15 cellular contexts compared by ENCODE assay signal in the genomic region with DNA sequence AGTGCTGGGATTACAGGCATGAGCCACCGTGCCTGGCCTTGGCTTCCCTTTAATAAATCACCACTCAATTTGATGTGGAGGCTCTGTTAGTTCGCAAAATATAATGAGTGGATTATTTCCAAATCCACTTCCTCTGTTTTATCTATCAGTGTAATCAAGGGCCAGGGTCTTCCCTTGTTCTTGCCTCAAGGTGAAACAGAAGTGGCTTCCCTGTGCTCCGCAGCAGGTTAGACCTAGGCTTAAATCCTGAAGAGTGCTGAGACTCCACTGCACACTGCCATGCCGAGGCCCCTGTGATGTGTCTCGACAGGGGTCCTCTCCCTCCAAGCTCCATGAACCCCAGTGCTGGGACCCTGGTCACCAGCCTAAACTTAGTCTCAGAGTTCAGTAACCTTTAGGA. TPM values are rescaled to one million over a fixed set of nuclear protein-coding genes. Genes with fewer than 3 reads are reported as not detected.
DNase-seq lines count a peak whose midpoint lies in the region; ATAC-seq and TF ChIP-seq lines count a peak whose summit lies in the region.
"Had no signal": no experiment of that assay in that cellular context is flagged by ENCODE, and none has a peak within 500 bp of the region (broad histone marks: within the 10 kb centered on the region; RNA-seq: fewer than 3 reads in every experiment).

No MANE protein-coding gene starts in this region.

- H3K4me3 ChIP-seq in PC-3 (ENCODE audit: low read length) (no peak overlapping the region), prostate gland (no peak overlapping the region), upper lobe of left lung (no peak overlapping the region)

- peaks cover 10% of the 10 kb centered on the region for H3F3A ChIP-seq in PC-3 (ENCODE audit: low read length, unreplicated experiment)

- WGBS in prostate gland = 81% methylated on average over 5 of the region's 5 CpGs
- WGBS in upper lobe of left lung, 2 donors = 78 to 79% methylated on average over 5 of the region's 5 CpGs

- POLR2A ChIA-PET in PC-3 (lab: Charles Lee; ENCODE audit: unreplicated experiment) = no interaction called here

- peak overlapping the region; percentile 42; the same call in 1 of the 2 replicates for H3K4me2 ChIP-seq in PC-3 (ENCODE audit: low read length)

- H3K36me3 ChIP-seq in PC-3 (ENCODE audit: low read depth, low read length) = no peaks in the 10 kb centered on the region
- no peaks in the 10 kb centered on the region for H3K36me3 ChIP-seq in prostate gland
- no peaks in the 10 kb centered on the region for H3K36me3 ChIP-seq in upper lobe of left lung

- no peaks in the 10 kb centered on the region for H4K20me1 ChIP-seq in PC-3 (ENCODE audit: low read length)

- TSS peak; percentile 65 for BruUV-seq in PC-3 (replicated peaks; lab: Mats Ljungman, UMichigan)

- no peaks in the 10 kb centered on the region for H3K9me2 ChIP-seq in PC-3 (replicated peaks; ENCODE audit: low read length)

- peak overlapping the region; percentile 98 for H3K27ac ChIP-seq in PC-3 (ENCODE audit: low read length)
- H3K27ac ChIP-seq in epithelial cell of prostate = peak overlapping the region; percentile 90
- peak overlapping the region; percentile 78 to 80 for H3K27ac ChIP-seq in prostate gland
- H3K27ac ChIP-seq in upper lobe of left lung = no peak overlapping the region

- no peak for ATAC-seq in PC-3
- ATAC-seq in upper lobe of left lung (ENCODE audit: low FRiP score in 2 of 2) = no peak

- H2AFZ ChIP-seq in PC-3 (ENCODE audit: low read length) = no peak overlapping the region

- no peaks in the 10 kb centered on the region for H3K9me3 ChIP-seq in PC-3 (ENCODE audit: low read length)
- H3K9me3 ChIP-seq in prostate gland = no peaks in the 10 kb centered on the region
- no peaks in the 10 kb centered on the region for H3K9me3 ChIP-seq in upper lobe of left lung

- H3K4me1 ChIP-seq in PC-3 (ENCODE audit: insufficient read depth, low read length) (peaks cover 45% of the 10 kb centered on the region), prostate gland (replicated peaks) (no peaks in the 10 kb centered on the region), upper lobe of left lung (no peaks in the 10 kb centered on the region)

- TF ChIP-seq CTCF in PC-3 (conservative IDR thresholded peaks at IDR 0.05; ENCODE audit: low read depth, low read length) (no peak), prostate gland (IDR thresholded peaks at IDR 0.05) (no peak), upper lobe of left lung (IDR thresholded peaks at IDR 0.05) (no peak)

- peak overlapping the region; percentile 74 for H3K9ac ChIP-seq in PC-3 (ENCODE audit: low read length)

- peak; percentile 34 for DNase-seq in DMS53 (lab: John Stamatoyannopoulos, UW)
- DNase-seq in DMS53 treated with DMSO at 0.1 percent for 48 hours (lab: John Stamatoyannopoulos, UW; ENCODE audit: unreplicated experiment) = no peak
- no peak for DNase-seq in PC-3
- no peak for DNase-seq in epithelial cell of prostate (ENCODE audit: low read depth, low spot score)
- no peak for DNase-seq in prostate gland (ENCODE audit: low spot score)
- no peak for DNase-seq in amniotic stem cell (lab: John Stamatoyannopoulos, UW)
- no peak for DNase-seq in upper lobe of left lung
- DNase-seq in erythroblast (lab: John Stamatoyannopoulos, UW) = no peak
- DNase-seq: AML-193; C1 segment of cervical spinal cord; CD4-positive, alpha-beta memory T cell; DMS153; GF-D8; HCEC 1CT; HFFc6 had no signal

- CTCF ChIA-PET in PC-3 (lab: Charles Lee) = no interaction called here

- H3K27me3 ChIP-seq in PC-3 (ENCODE audit: low read length) = no peaks in the 10 kb centered on the region
- no peaks in the 10 kb centered on the region for H3K27me3 ChIP-seq in prostate gland (replicated peaks; ENCODE audit: insufficient read depth)
- no peaks in the 10 kb centered on the region for H3K27me3 ChIP-seq in upper lobe of left lung

- intact Hi-C loops in PC-3 (cut with micrococcal nuclease) = loop anchor here (1.0 kb wide), 1 partner anchor 11 kb away; no protein-coding TSS in a partner anchor
- intact Hi-C loops in prostate gland (cut with DNase I) = no loop called here

- no peak for TF ChIP-seq EP300 in upper lobe of left lung (IDR thresholded peaks at IDR 0.05)

- TF ChIP-seq POLR2A in prostate gland (IDR thresholded peaks at IDR 0.05) = no peak
- no peak for TF ChIP-seq POLR2A in upper lobe of left lung (IDR thresholded peaks at IDR 0.05)
- TF ChIP-seq POLR2A in erythroblast (IDR thresholded peaks at IDR 0.05; ENCODE audit: low read length) = no peak

- no peaks in the 10 kb centered on the region for H3K79me2 ChIP-seq in PC-3 (ENCODE audit: low read length)

RNA-seq across cellular contexts. Expression of a gene that starts 59.0 kb away (rescaled TPM):
- 163 and 174 TPM in 2 replicates for total RNA-seq in PC-3 (2014; rRNA removed)
- 100 to 1,000 TPM; 116 to 117 TPM for total RNA-seq in prostate gland
- total RNA-seq in upper lobe of left lung = 100 to 1,000 TPM in 3 of 6 donors, 10 to 100 TPM in 3; 52.4 to 131 (median 111) TPM

RNA-seq across cellular contexts. Expression of a gene that starts 59.1 kb away (rescaled TPM):
- total RNA-seq in PC-3 (2014; rRNA removed) (57.4 and 61.3 TPM in 2 replicates), prostate gland (10 to 100 TPM; 29.8 to 94.5 TPM), upper lobe of left lung (10 to 100 TPM; 11.1 to 71.2 (median 23.5) TPM)

Comparison
In these comparisons a context has a peak if more than half of its experiments do, and no peak if none do; other contexts are left out.
1. H3K27ac ChIP-seq: peak in PC-3 (single experiment), epithelial cell of prostate (single experiment) and prostate gland (2 of 2); none in upper lobe of left lung (0 of 4).